ENCODE assay signal across 17 cellular contexts in the genomic region with DNA sequence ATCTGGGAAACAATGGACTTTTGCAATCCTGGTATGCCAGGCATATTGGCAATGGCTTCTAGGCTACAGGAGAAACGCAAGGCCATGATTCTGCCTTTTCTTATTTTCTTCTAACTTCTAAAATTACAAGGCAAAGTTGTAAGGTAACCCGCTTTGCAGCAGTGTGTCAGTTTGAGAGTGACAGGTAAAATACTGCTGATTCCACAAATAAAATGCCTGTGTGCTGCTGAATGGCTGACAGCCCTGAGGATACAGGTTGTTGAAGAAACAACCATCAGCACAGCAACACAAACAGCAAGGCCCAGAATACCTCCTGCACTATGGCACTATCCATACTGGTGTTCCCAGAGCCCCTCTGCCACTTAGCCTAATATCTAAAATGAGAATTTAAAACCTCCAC. TPM values are rescaled to one million over a fixed set of nuclear protein-coding genes. Genes with fewer than 3 reads are reported as not detected.
DNase-seq lines count a peak whose midpoint lies in the region; ATAC-seq, FAIRE-seq and TF ChIP-seq lines count a peak whose summit lies in the region.
"Had no signal": no experiment of that assay in that cellular context is flagged by ENCODE, and none has a peak within 500 bp of the region (broad histone marks: within the 10 kb centered on the region; RNA-seq: fewer than 3 reads in every experiment).

No MANE protein-coding gene starts in this region.

- no peak overlapping the region for H3K27ac Mint-ChIP-seq in natural killer cell treated with Interleukin-12 subunit alpha and Interleukin-12 subunit beta and Interleukin-15 and Interleukin-18, amount 100 ng/mL, for 72 hours
- H3K27ac Mint-ChIP-seq: CD4-positive, CD25-positive, alpha-beta regulatory T cell had no signal

- peaks cover 19 to 20% of the 10 kb centered on the region in 2 donors for H3K27me3 Mint-ChIP-seq in natural killer cell treated with Interleukin-12 subunit alpha and Interleukin-12 subunit beta and Interleukin-15 and Interleukin-18, amount 100 ng/mL, for 72 hours

- H3K4me1 ChIP-seq in A549 (no peaks in the 10 kb centered on the region), ascending aorta (no peaks in the 10 kb centered on the region)
- H3K4me1 ChIP-seq: BLaER1 treated with 17β-estradiol and CSF1 and Interleukin-3, amounts not matched to agents 10 nM and 100 nM; HAP-1 had no signal

- no peak for TF ChIP-seq EP300 in A549 (IDR thresholded peaks at IDR 0.05)

- H3K9me3 Mint-ChIP-seq in natural killer cell treated with Interleukin-12 subunit alpha and Interleukin-12 subunit beta and Interleukin-15 and Interleukin-18, amount 100 ng/mL, for 72 hours: no peaks in the 10 kb centered on the region
- H3K9me3 Mint-ChIP-seq: CD4-positive, CD25-positive, alpha-beta regulatory T cell had no signal

- H3K4me1 Mint-ChIP-seq in natural killer cell treated with Interleukin-12 subunit alpha and Interleukin-12 subunit beta and Interleukin-15 and Interleukin-18, amount 100 ng/mL, for 72 hours (ENCODE audit: low read depth in 2 of 2): no peaks in the 10 kb centered on the region
- H3K4me1 Mint-ChIP-seq: CD4-positive, CD25-positive, alpha-beta regulatory T cell had no signal

- H3K4me3 ChIP-seq in A549: no peak overlapping the region
- H3K4me3 ChIP-seq in ascending aorta: no peak overlapping the region
- H3K4me3 ChIP-seq: BLaER1 treated with 17β-estradiol and CSF1 and Interleukin-3, amounts not matched to agents 10 nM and 100 nM; HAP-1 had no signal

- no peak for TF ChIP-seq POLR2A in A549 (IDR thresholded peaks at IDR 0.05; ENCODE audit: low read length)

- ATAC-seq in A549: no peak
- no peak for ATAC-seq in natural killer cell treated with Interleukin-12 subunit alpha and Interleukin-12 subunit beta and Interleukin-15 and Interleukin-18, amount 100 ng/mL, for 72 hours

- H3K36me3 ChIP-seq in ascending aorta: no peaks in the 10 kb centered on the region
- H3K36me3 ChIP-seq: BLaER1 treated with 17β-estradiol and CSF1 and Interleukin-3, amounts not matched to agents 10 nM and 100 nM; HAP-1 had no signal

- POLR2A ChIA-PET in A549 (lab: Yijun Ruan, JAX): no interaction called here

- 84% methylated on average over 2 of the region's 2 CpGs for WGBS in A549 (ENCODE audit: missing lambda C conversion rate)

- H3K4me3 Mint-ChIP-seq in natural killer cell treated with Interleukin-12 subunit alpha and Interleukin-12 subunit beta and Interleukin-15 and Interleukin-18, amount 100 ng/mL, for 72 hours: no peak overlapping the region
- H3K4me3 Mint-ChIP-seq: CD4-positive, CD25-positive, alpha-beta regulatory T cell had no signal

- no peak for FAIRE-seq in A549 (lab: Jason Lieb, UNC)
- FAIRE-seq: GM12891 had no signal

- intact Hi-C loops in ascending aorta (cut with DNase I): no loop called here

- CTCF ChIA-PET in A549 (lab: Yijun Ruan, JAX): no interaction called here

- no peak overlapping the region for H3K4me2 ChIP-seq in A549
- H3K4me2 ChIP-seq: BLaER1 treated with 17β-estradiol and CSF1 and Interleukin-3, amounts not matched to agents 10 nM and 100 nM had no signal

- H3K9me3 ChIP-seq in A549 (no peaks in the 10 kb centered on the region), ascending aorta (no peaks in the 10 kb centered on the region)
- H3K9me3 ChIP-seq: BLaER1 treated with 17β-estradiol and CSF1 and Interleukin-3, amounts not matched to agents 10 nM and 100 nM; HAP-1 had no signal

- peak; percentile 3 to 54 for DNase-seq in NCI-H2081 (lab: John Stamatoyannopoulos, UW)
- DNase-seq in NCI-H2081 treated with DMSO at 0.1 percent for 48 hours (lab: John Stamatoyannopoulos, UW): no peak
- no peak for DNase-seq in A549 (ENCODE audit: low read depth in 1 of 2, low spot score in 1 of 2)
- peak; percentile 4 for DNase-seq in NCI-H1092 (lab: John Stamatoyannopoulos, UW)
- peak; percentile 50 for DNase-seq in NCI-H69 (lab: John Stamatoyannopoulos, UW)
- no peak for DNase-seq in natural killer cell treated with Interleukin-12 subunit alpha and Interleukin-12 subunit beta and Interleukin-15 and Interleukin-18, amount 100 ng/mL, for 72 hours (ENCODE audit: low spot score)
- no peak for DNase-seq in ascending aorta (ENCODE audit: low spot score in 2 of 2)
- DNase-seq: 8988T; ACHN; CD4-positive, CD25-positive, alpha-beta regulatory T cell; DMS79; GOT3 had no signal

- TF ChIP-seq CTCF in A549 (IDR thresholded peaks at IDR 0.05) (no peak), ascending aorta (IDR thresholded peaks at IDR 0.05) (no peak)

- H3K27ac ChIP-seq in A549 (no peak overlapping the region), ascending aorta (no peak overlapping the region)
- H3K27ac ChIP-seq: BLaER1 treated with 17β-estradiol and CSF1 and Interleukin-3, amounts not matched to agents 10 nM and 100 nM had no signal

- H3K36me3 Mint-ChIP-seq in natural killer cell treated with Interleukin-12 subunit alpha and Interleukin-12 subunit beta and Interleukin-15 and Interleukin-18, amount 100 ng/mL, for 72 hours: no peaks in the 10 kb centered on the region
- H3K36me3 Mint-ChIP-seq: CD4-positive, CD25-positive, alpha-beta regulatory T cell had no signal

- no peak for TF ChIP-seq RAD21 in A549 (conservative IDR thresholded peaks at IDR 0.05 in 1 of 2, IDR thresholded peaks at IDR 0.05 in 1 of 2)

- H3K27me3 ChIP-seq in ascending aorta: no peaks in the 10 kb centered on the region
- H3K27me3 ChIP-seq: BLaER1 treated with 17β-estradiol and CSF1 and Interleukin-3, amounts not matched to agents 10 nM and 100 nM had no signal

TF ChIP-seq in A549, 52 proteins besides CTCF, POLR2A, EP300 and RAD21:
- TF ChIP-seq HOXB5 (CRISPR knock-in tag; IDR thresholded peaks at IDR 0.05): no peak
- TF ChIP-seq MAFK (IDR thresholded peaks at IDR 0.05; ENCODE audit: partially characterized antibody): peak; percentile 35

RNA-seq across cellular contexts. Expression of a gene that starts 37.1 kb away (rescaled TPM):
- 1.1 and 1.2 TPM in 2 replicates for polyA plus RNA-seq in A549 (2011; rRNA removed)
- polyA plus RNA-seq in A549 (2012; cell fraction: cytosol; rRNA removed): 0.07 and 0.10 TPM in 2 replicates
- polyA plus RNA-seq in A549 (2012; cell fraction: nucleus; rRNA removed): 0.12 and 0.58 TPM in 2 replicates
- polyA plus RNA-seq in A549 (2017; fragmentation: RNase III; extraction: RNeasy Plus Mini Kit Qiagen cat#74134 plus additional on column Dnase treatment): 0.51 to 0.79 TPM (median 0.57 TPM) in 3 replicates
- 0.37 and 0.39 TPM in 2 replicates for polyA minus RNA-seq in A549 (2011; rRNA and poly(A)+ RNA removed)
- not detected for total RNA-seq in natural killer cell treated with Interleukin-12 subunit alpha and Interleukin-12 subunit beta and Interleukin-15 and Interleukin-18, amount 100 ng/mL, for 72 hours
- not detected for total RNA-seq in ascending aorta
- total RNA-seq: CD4-positive, CD25-positive, alpha-beta regulatory T cell; G401; HT1080 had no signal
- polyA plus RNA-seq: CD4-positive, CD25-positive, alpha-beta regulatory T cell had no signal

RNA-seq across cellular contexts. Expression of a gene that starts 40.2 kb away (rescaled TPM):
- 0.05 and 0.12 TPM in 2 replicates for polyA plus RNA-seq in A549 (2011; rRNA removed)
- not detected in 2 replicates for polyA plus RNA-seq in A549 (2012; cell fraction: cytosol; rRNA removed)
- not detected in 2 replicates for polyA plus RNA-seq in A549 (2012; cell fraction: nucleus; rRNA removed)
- 0.04 TPM in 2 of 3 replicates, not detected in the other for polyA plus RNA-seq in A549 (2017; fragmentation: RNase III; extraction: RNeasy Plus Mini Kit Qiagen cat#74134 plus additional on column Dnase treatment)
- 0.04 TPM in 1 of 2 replicates, not detected in the other for polyA minus RNA-seq in A549 (2011; rRNA and poly(A)+ RNA removed)
- total RNA-seq in natural killer cell treated with Interleukin-12 subunit alpha and Interleukin-12 subunit beta and Interleukin-15 and Interleukin-18, amount 100 ng/mL, for 72 hours: not detected
- not detected for total RNA-seq in ascending aorta
- total RNA-seq: CD4-positive, CD25-positive, alpha-beta regulatory T cell; G401; HT1080 had no signal
- polyA plus RNA-seq: CD4-positive, CD25-positive, alpha-beta regulatory T cell had no signal

Comparison
In these comparisons a context has a peak if more than half of its experiments do, and no peak if none do; other contexts are left out.
1. DNase-seq: peak in NCI-H2081 (2 of 2), NCI-H1092 (single experiment) and NCI-H69 (single experiment); none in NCI-H2081 treated with DMSO at 0.1 percent for 48 hours (single experiment), A549 (0 of 2), natural killer cell treated with Interleukin-12 subunit alpha and Interleukin-12 subunit beta and Interleukin-15 and Interleukin-18, amount 100 ng/mL, for 72 hours (single experiment) and ascending aorta (0 of 2).